8 cellular contexts compared by ENCODE assay signal in the genomic region with DNA sequence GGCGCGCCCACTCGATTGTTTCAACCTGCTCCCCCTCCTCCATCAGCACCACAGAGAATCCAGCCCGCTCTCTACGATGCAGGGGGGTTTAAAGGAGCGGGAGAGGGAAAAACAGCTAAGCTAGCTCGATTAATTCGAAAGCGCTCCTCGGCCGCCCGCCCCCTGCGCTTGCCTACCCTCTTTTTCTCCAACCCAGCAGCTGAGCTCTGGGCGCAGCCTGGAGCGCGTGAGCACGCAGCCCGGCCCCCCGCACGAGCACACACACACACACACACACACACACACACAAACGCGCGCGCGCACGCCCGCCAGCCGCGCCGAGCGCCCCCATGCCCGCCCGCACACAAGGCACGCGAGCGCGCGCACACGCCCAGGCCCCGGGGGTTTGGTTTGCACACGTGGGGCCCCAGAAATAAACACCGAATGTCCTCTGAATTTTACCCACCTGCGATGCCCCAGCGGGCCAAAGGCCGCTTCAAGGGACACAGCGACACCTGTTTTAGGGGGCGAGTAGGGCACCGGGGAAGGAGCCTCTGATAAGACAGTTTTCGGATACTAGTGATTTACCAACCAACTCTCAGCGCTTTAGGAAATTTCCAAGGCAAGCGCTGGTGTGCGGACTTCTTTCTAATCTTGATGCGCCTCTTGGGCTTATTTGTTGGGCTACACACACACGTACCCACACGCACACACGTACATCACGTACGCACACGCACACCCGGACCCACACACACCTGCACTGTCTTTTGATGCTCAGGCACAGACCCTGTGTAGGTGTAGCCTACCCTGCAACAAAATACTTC. TPM values are rescaled to one million over a fixed set of nuclear protein-coding genes. Genes with fewer than 3 reads are reported as not detected.
DNase-seq lines count a peak whose midpoint lies in the region; ATAC-seq and TF ChIP-seq lines count a peak whose summit lies in the region.

No MANE protein-coding gene starts in this region.

- DNase-seq in DMS53 treated with DMSO at 0.1 percent for 48 hours (lab: John Stamatoyannopoulos, UW; ENCODE audit: unreplicated experiment) = peak; percentile 71
- DNase-seq in Peyer's patch = no peak
- DNase-seq in OCI-M2 (lab: John Stamatoyannopoulos, UW; ENCODE audit: unreplicated experiment) = no peak

- H3K36me3 ChIP-seq in Peyer's patch (no peaks in the 10 kb centered on the region), duodenal mucosa (ENCODE audit: control insufficient read depth in 1 of 2, insufficient read depth in 2 of 2, low read length in 2 of 2) (no peaks in the 10 kb centered on the region), muscle layer of duodenum (ENCODE audit: control insufficient read depth in 1 of 2, insufficient read depth in 2 of 2, low read length in 2 of 2) (no peaks in the 10 kb centered on the region)

- no peak overlapping the region for H3K9ac ChIP-seq in duodenal mucosa (ENCODE audit: low read depth in 1 of 2, low read length in 2 of 2)

- TF ChIP-seq POLR2A in Peyer's patch (IDR thresholded peaks at IDR 0.05) = no peak

- H3K27me3 ChIP-seq in Peyer's patch = peaks cover 0 to 69% of the 10 kb centered on the region in 2 donors
- peaks cover 68 to 80% of the 10 kb centered on the region in 2 donors for H3K27me3 ChIP-seq in duodenal mucosa (ENCODE audit: control insufficient read depth in 1 of 2, insufficient read depth in 2 of 2, low read length in 2 of 2)
- peaks cover 68% of the 10 kb centered on the region for H3K27me3 ChIP-seq in muscle layer of duodenum (ENCODE audit: low read depth, low read length)

- peak overlapping the region; percentile 16 to 58 (median 43) for H3K4me3 ChIP-seq in Peyer's patch
- peak overlapping the region; percentile 66 to 74 for H3K4me3 ChIP-seq in duodenal mucosa (ENCODE audit: low read depth in 1 of 2, low read length in 2 of 2)
- peak overlapping the region; percentile 56 to 60 for H3K4me3 ChIP-seq in muscle layer of duodenum (ENCODE audit: low read depth in 1 of 2, low read length in 2 of 2)

- H3K27ac ChIP-seq in Peyer's patch (peak overlapping the region in 2 of 4 donors; percentile 35 to 47), duodenal mucosa (ENCODE audit: low read depth, low read length) (no peak overlapping the region), muscle layer of duodenum (ENCODE audit: low read length) (peak overlapping the region; percentile 16)

- peak; percentile 31 for ATAC-seq in HG02852 (IDR thresholded peaks at IDR 0.05; ENCODE audit: unreplicated experiment)
- ATAC-seq in GM18520 (IDR thresholded peaks at IDR 0.05; ENCODE audit: unreplicated experiment) = no peak
- ATAC-seq in HG03139 (IDR thresholded peaks at IDR 0.05; ENCODE audit: unreplicated experiment) = no peak

- peaks cover 0 to 29% (median 0%) of the 10 kb centered on the region in 4 donors for H3K9me3 ChIP-seq in Peyer's patch
- peaks cover 0 to 5% of the 10 kb centered on the region in 2 donors for H3K9me3 ChIP-seq in duodenal mucosa (ENCODE audit: control insufficient read depth in 1 of 2, low read length in 2 of 2)
- H3K9me3 ChIP-seq in muscle layer of duodenum (ENCODE audit: control insufficient read depth in 1 of 2, low read length in 2 of 2) = no peaks in the 10 kb centered on the region

- peaks cover 0 to 41% (median 22%) of the 10 kb centered on the region in 4 donors for H3K4me1 ChIP-seq in Peyer's patch
- peaks cover 16 to 29% of the 10 kb centered on the region in 2 donors for H3K4me1 ChIP-seq in duodenal mucosa (ENCODE audit: control insufficient read depth in 1 of 2, insufficient read depth in 2 of 2, low read length in 2 of 2)
- peaks cover 0 to 53% of the 10 kb centered on the region in 2 donors for H3K4me1 ChIP-seq in muscle layer of duodenum (ENCODE audit: control insufficient read depth in 1 of 2, insufficient read depth in 2 of 2, low read length in 2 of 2)

- TF ChIP-seq CTCF in Peyer's patch (IDR thresholded peaks at IDR 0.05) = peak in 1 of 6 experiments; percentile 7

RNA-seq across cellular contexts. Expression of a gene that starts 0.8 kb away (rescaled TPM):
- 1 to 10 TPM in 2 of 4 donors, not detected in 2; 1.4 to 2.8 TPM for total RNA-seq in Peyer's patch
